In the genomic region with DNA sequence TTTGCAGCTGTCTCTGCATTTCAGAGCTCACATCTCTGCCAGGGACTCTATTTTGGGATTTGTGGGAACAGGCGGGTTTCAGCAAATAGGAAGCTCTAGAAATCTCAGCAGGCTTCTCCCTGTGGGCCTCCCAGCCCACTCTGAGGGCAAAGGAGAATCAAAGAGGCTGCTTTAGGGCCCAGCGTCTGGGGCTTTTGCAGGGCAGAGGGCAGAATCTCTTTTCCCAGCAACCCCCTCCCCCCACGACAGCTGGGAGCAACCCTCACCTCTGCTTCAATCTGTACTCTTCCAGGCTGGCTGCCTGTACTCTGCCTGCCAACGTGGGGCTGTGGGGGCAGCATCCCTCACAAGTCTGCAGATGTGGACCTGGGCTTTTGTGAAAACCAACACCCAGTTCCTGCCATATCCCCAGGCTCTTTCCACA, we compare ENCODE assay signal across 16 cellular contexts.
DNase-seq lines count a peak whose midpoint lies in the region; ATAC-seq and TF ChIP-seq lines count a peak whose summit lies in the region.
"Had no signal": no experiment of that assay in that cellular context is flagged by ENCODE, and none has a peak within 500 bp of the region (broad histone marks: within the 10 kb centered on the region; RNA-seq: fewer than 3 reads in every experiment).

No MANE protein-coding gene starts in this region.

- no peaks in the 10 kb centered on the region for H3K36me3 ChIP-seq in SJCRH30
- no peaks in the 10 kb centered on the region for H3K36me3 ChIP-seq in fibroblast of lung (ENCODE audit: control insufficient read depth, insufficient read depth, low read length)
- H3K36me3 ChIP-seq in mesenchymal stem cell (ENCODE audit: control insufficient read depth in 1 of 2, insufficient read depth in 2 of 2, low read depth in 1 of 2, low read length in 2 of 2): no peaks in the 10 kb centered on the region
- H3K36me3 ChIP-seq in skeletal muscle tissue (ENCODE audit: control insufficient read depth in 3 of 3, insufficient read depth in 3 of 3, low read length in 3 of 3): no peaks in the 10 kb centered on the region
- H3K36me3 ChIP-seq: brain microvascular endothelial cell, neutrophil had no signal

- H2BK5ac ChIP-seq in mesenchymal stem cell (ENCODE audit: low read depth, low read length, poor library complexity, severe bottlenecking): no peak overlapping the region

- peak overlapping the region; percentile 50 to 81 for H3K18ac ChIP-seq in mesenchymal stem cell (ENCODE audit: low read depth in 1 of 2, low read length in 2 of 2)

- DNase-seq in SJCRH30: peak; percentile 90 to 94
- no peak for DNase-seq in fibroblast of lung (ENCODE audit: low read depth in 2 of 2)
- no peak for DNase-seq in mesenchymal stem cell
- DNase-seq in amniotic stem cell (lab: John Stamatoyannopoulos, UW): no peak
- no peak for DNase-seq in NCI-H1105 (lab: John Stamatoyannopoulos, UW)
- DNase-seq: activated B cell treated with CpG ODN at 0.5 μM for 24 hours; activated naive CD4-positive, alpha-beta T cell treated with Interleukin-2 at 50 U/mL for 16 hours; brain microvascular endothelial cell; GOT3; NCI-H1092; NCI-H345; stimulated activated CD4-positive, alpha-beta T cell treated with anti-CD3 and anti-CD28 coated beads, Interleukin-12 subunit alpha, Interleukin-12 subunit beta, amount 100 ng/mL, for 4 hours had no signal

- H2BK120ac ChIP-seq in mesenchymal stem cell (ENCODE audit: low read depth, low read length): peak overlapping the region; percentile 27

- H3K23ac ChIP-seq in mesenchymal stem cell (ENCODE audit: low read length in 2 of 2): no peak overlapping the region

- peak overlapping the region; percentile 66 for H4K8ac ChIP-seq in mesenchymal stem cell (ENCODE audit: low read length)

- H3K4me1 ChIP-seq in SJCRH30: peaks cover 13% of the 10 kb centered on the region
- no peaks in the 10 kb centered on the region for H3K4me1 ChIP-seq in fibroblast of lung (ENCODE audit: control insufficient read depth, extremely low read depth, insufficient read depth, low read length)
- H3K4me1 ChIP-seq in mesenchymal stem cell (ENCODE audit: control insufficient read depth, insufficient read depth, low read depth, low read length): no peaks in the 10 kb centered on the region
- peaks cover 12 to 28% (median 20%) of the 10 kb centered on the region in 3 donors for H3K4me1 ChIP-seq in skeletal muscle tissue (ENCODE audit: control insufficient read depth in 3 of 3, insufficient read depth in 3 of 3, low read length in 3 of 3)

- H2AFZ ChIP-seq in fibroblast of lung (ENCODE audit: low read length): peak overlapping the region; percentile 29
- no peak overlapping the region for H2AFZ ChIP-seq in mesenchymal stem cell (ENCODE audit: low read depth, low read length)

- H3K9me3 ChIP-seq in SJCRH30 (replicated peaks): peaks cover 8% of the 10 kb centered on the region
- H3K9me3 ChIP-seq in fibroblast of lung (ENCODE audit: control insufficient read depth, insufficient read depth, low read depth, low read length): no peaks in the 10 kb centered on the region
- peaks cover 6% of the 10 kb centered on the region for H3K9me3 ChIP-seq in mesenchymal stem cell (ENCODE audit: control insufficient read depth, low read length)
- H3K9me3 ChIP-seq in skeletal muscle tissue (ENCODE audit: control insufficient read depth in 3 of 3, low read length in 3 of 3): peaks cover 0 to 3% (median 0%) of the 10 kb centered on the region in 3 donors
- H3K9me3 ChIP-seq: neutrophil had no signal

- H3K4me3 ChIP-seq in SJCRH30 (peak overlapping the region; percentile 32; the same call in 1 of the 2 replicates), fibroblast of lung (replicated peaks in 1 of 4; ENCODE audit: control extremely low read depth in 1 of 4, insufficient read depth in 1 of 4, low read depth in 3 of 4, low read length in 4 of 4) (no peak overlapping the region), mesenchymal stem cell (ENCODE audit: insufficient read depth in 1 of 2, low read depth in 1 of 2, low read length in 2 of 2) (no peak overlapping the region), skeletal muscle tissue (ENCODE audit: low read length in 3 of 3) (peak overlapping the region; percentile 60 to 84 (median 70))

- no peak overlapping the region for H3K4me2 ChIP-seq in fibroblast of lung (ENCODE audit: extremely low read depth, insufficient read depth, low read length)
- no peak overlapping the region for H3K4me2 ChIP-seq in mesenchymal stem cell (ENCODE audit: low read length, poor library complexity, severe bottlenecking)

- peak overlapping the region; percentile 19 for H4K91ac ChIP-seq in mesenchymal stem cell (ENCODE audit: low read length)

- no peak overlapping the region for H3K9ac ChIP-seq in fibroblast of lung (ENCODE audit: insufficient read depth, low read length)
- no peak overlapping the region for H3K9ac ChIP-seq in mesenchymal stem cell (ENCODE audit: low read length)
- peak overlapping the region; percentile 47 to 88 (median 78) for H3K9ac ChIP-seq in skeletal muscle tissue (ENCODE audit: low read depth in 1 of 3, low read length in 3 of 3)

- H3K14ac ChIP-seq in mesenchymal stem cell (ENCODE audit: low read length in 2 of 2): no peak overlapping the region

- H2BK12ac ChIP-seq in mesenchymal stem cell (ENCODE audit: low read length in 2 of 2): peak overlapping the region; percentile 7 to 38

- H3K27me3 ChIP-seq in SJCRH30 (no peaks in the 10 kb centered on the region), fibroblast of lung (ENCODE audit: control insufficient read depth, insufficient read depth, low read length) (no peaks in the 10 kb centered on the region), mesenchymal stem cell (ENCODE audit: control insufficient read depth in 1 of 2, insufficient read depth in 1 of 2, low read length in 2 of 2) (no peaks in the 10 kb centered on the region), skeletal muscle tissue (ENCODE audit: control insufficient read depth in 3 of 3, insufficient read depth in 3 of 3, low read length in 3 of 3) (no peaks in the 10 kb centered on the region)
- H3K27me3 ChIP-seq: brain microvascular endothelial cell, neutrophil had no signal

- no peak for TF ChIP-seq CTCF in fibroblast of lung (conservative IDR thresholded peaks at IDR 0.05 in 1 of 2, IDR thresholded peaks at IDR 0.05 in 1 of 2; ENCODE audit: low read depth in 1 of 2, low read length in 2 of 2)

- H3K27ac ChIP-seq in SJCRH30 (peak overlapping the region; percentile 64), fibroblast of lung (ENCODE audit: insufficient read depth, low read length) (no peak overlapping the region), mesenchymal stem cell (ENCODE audit: low read length, poor library complexity, severe bottlenecking) (no peak overlapping the region), skeletal muscle tissue (ENCODE audit: low read depth, low read length) (peak overlapping the region; percentile 80)
- H3K27ac ChIP-seq: brain microvascular endothelial cell, neutrophil had no signal

- no peak overlapping the region for H2BK15ac ChIP-seq in mesenchymal stem cell (ENCODE audit: low read depth, poor library complexity, severe bottlenecking)

- H3K4ac ChIP-seq in mesenchymal stem cell (ENCODE audit: low read depth in 1 of 2, low read length in 2 of 2): no peak overlapping the region

- H4K20me1 ChIP-seq in fibroblast of lung (ENCODE audit: control insufficient read depth, extremely low read depth, insufficient read depth, low read length): no peaks in the 10 kb centered on the region

- H3K79me2 ChIP-seq in fibroblast of lung (ENCODE audit: control insufficient read depth, insufficient read depth, low read length): no peaks in the 10 kb centered on the region

- 19% methylated on average over 4 of the region's 4 CpGs for WGBS in mesenchymal stem cell

- H2AK5ac ChIP-seq in mesenchymal stem cell (ENCODE audit: low read length, severe bottlenecking): no peak overlapping the region

- no peaks in the 10 kb centered on the region for H3K79me1 ChIP-seq in mesenchymal stem cell (replicated peaks; ENCODE audit: low read length, poor library complexity, severe bottlenecking)

- ATAC-seq in GM19395 (IDR thresholded peaks at IDR 0.05; ENCODE audit: unreplicated experiment) (no peak), HG03378 (IDR thresholded peaks at IDR 0.05; ENCODE audit: unreplicated experiment) (no peak)

Comparison
In these comparisons a context has a peak if more than half of its experiments do, and no peak if none do; other contexts are left out.
1. DNase-seq: peak in SJCRH30 (2 of 2); none in fibroblast of lung (0 of 2), mesenchymal stem cell (single experiment), amniotic stem cell (single experiment) and NCI-H1105 (single experiment).
2. H3K27ac ChIP-seq: peak in SJCRH30 (single experiment) and skeletal muscle tissue (single experiment); none in fibroblast of lung (single experiment) and mesenchymal stem cell (single experiment).
3. H3K4me3 ChIP-seq: peak in SJCRH30 (single experiment) and skeletal muscle tissue (3 of 3); none in fibroblast of lung (0 of 4) and mesenchymal stem cell (0 of 2).
4. H3K9ac ChIP-seq: peak in skeletal muscle tissue (3 of 3); none in fibroblast of lung (single experiment) and mesenchymal stem cell (single experiment).